ENCODE assay signal across 11 cellular contexts in the genomic region with DNA sequence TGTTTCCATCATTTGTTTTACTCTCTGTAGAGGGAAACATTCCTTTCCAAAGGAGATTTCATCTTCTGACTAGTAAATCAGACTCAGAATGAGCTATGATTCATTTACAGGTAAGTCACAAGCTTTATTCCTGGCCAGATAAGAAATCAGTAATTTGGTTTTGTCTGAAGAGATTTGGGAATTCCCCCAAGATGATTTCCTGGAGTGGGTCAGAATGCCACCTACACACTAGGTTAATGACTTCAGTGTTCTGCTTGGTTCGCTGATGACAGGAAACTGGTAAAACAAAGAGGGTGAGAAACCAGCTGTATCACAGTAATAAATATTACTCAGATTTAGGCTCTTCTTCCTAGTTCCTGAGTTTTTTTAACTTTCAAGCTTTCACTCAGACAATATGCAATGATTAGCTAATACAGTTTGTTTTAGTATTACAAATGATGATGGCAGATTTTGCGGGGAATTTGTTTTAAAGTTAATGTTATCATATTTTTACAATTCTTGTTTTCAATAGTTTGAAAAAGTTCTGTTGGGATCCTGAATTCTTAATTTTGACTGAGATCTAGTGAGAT. TPM values are rescaled to one million over a fixed set of nuclear protein-coding genes. Genes with fewer than 3 reads are reported as not detected.
A peak's percentile ranks its signal among the peaks of the same experiment; 100 is the strongest.
DNase-seq lines count a peak whose midpoint lies in the region; ATAC-seq and TF ChIP-seq lines count a peak whose summit lies in the region.
"Had no signal": no experiment of that assay in that cellular context is flagged by ENCODE, and none has a peak within 500 bp of the region (broad histone marks: within the 10 kb centered on the region; RNA-seq: fewer than 3 reads in every experiment).

No MANE protein-coding gene starts in this region.

- H3K4me1 ChIP-seq in suprapubic skin (no peaks in the 10 kb centered on the region), SK-N-SH (ENCODE audit: control insufficient read depth in 1 of 2, insufficient read depth in 2 of 2, low read depth in 1 of 2, low read length in 1 of 2) (no peaks in the 10 kb centered on the region)
- H3K4me1 ChIP-seq: tibial artery had no signal

- CTCF ChIA-PET in SK-N-SH (lab: Yijun Ruan, JAX), result interaction anchor here (0.6 kb wide), 2 partner anchors 24 to 505 kb away, joined by 3 read pairs; no protein-coding TSS in a partner anchor

- WGBS in suprapubic skin, result 52% methylated on average over 2 of the region's 2 CpGs
- 7% methylated on average over 2 of the region's 2 CpGs for WGBS in SK-N-SH (ENCODE audit: low lambda C conversion rate)

- H4K20me1 ChIP-seq in SK-N-SH (ENCODE audit: insufficient read depth), result no peaks in the 10 kb centered on the region

- H3K27me3 ChIP-seq in suprapubic skin (no peaks in the 10 kb centered on the region), SK-N-SH (ENCODE audit: insufficient read depth) (no peaks in the 10 kb centered on the region)
- H3K27me3 ChIP-seq: tibial artery had no signal

- no peak for TF ChIP-seq POLR2A in suprapubic skin (IDR thresholded peaks at IDR 0.05)

- TF ChIP-seq RAD21 in SK-N-SH (IDR thresholded peaks at IDR 0.05; ENCODE audit: low read length), result no peak

- no peaks in the 10 kb centered on the region for H3K79me2 ChIP-seq in SK-N-SH (ENCODE audit: insufficient read depth)

- H3K9ac ChIP-seq in SK-N-SH, result no peak overlapping the region

- H3K27ac ChIP-seq in suprapubic skin, result no peak overlapping the region
- H3K27ac ChIP-seq in SK-N-SH (ENCODE audit: low read depth in 2 of 2, low read length in 1 of 2), result no peak overlapping the region
- H3K27ac ChIP-seq: tibial artery had no signal

- no peak for TF ChIP-seq CTCF in suprapubic skin (IDR thresholded peaks at IDR 0.05)
- TF ChIP-seq CTCF in SK-N-SH (IDR thresholded peaks at IDR 0.05), result no peak

- H3K4me2 ChIP-seq in SK-N-SH, result no peak overlapping the region

- H3K9me2 ChIP-seq in SK-N-SH, result no peaks in the 10 kb centered on the region

- H3K4me3 ChIP-seq in suprapubic skin (no peak overlapping the region), SK-N-SH (ENCODE audit: low read depth in 2 of 2, low read length in 1 of 2) (no peak overlapping the region)
- H3K4me3 ChIP-seq: tibial artery had no signal

- POLR2A ChIA-PET in SK-N-SH (lab: Yijun Ruan, JAX), result no interaction called here

- no peaks in the 10 kb centered on the region for H3K36me3 ChIP-seq in suprapubic skin
- H3K36me3 ChIP-seq in SK-N-SH (replicated peaks in 1 of 2; ENCODE audit: control insufficient read depth in 1 of 2, insufficient read depth in 2 of 2, low read length in 1 of 2), result no peaks in the 10 kb centered on the region
- H3K36me3 ChIP-seq: tibial artery had no signal

- no peak overlapping the region for H2AFZ ChIP-seq in SK-N-SH (ENCODE audit: low read depth)

- no peaks in the 10 kb centered on the region for H3K9me3 ChIP-seq in suprapubic skin
- H3K9me3 ChIP-seq in SK-N-SH, result no peaks in the 10 kb centered on the region
- H3K9me3 ChIP-seq: tibial artery had no signal

- peak; percentile 10 for DNase-seq in left kidney (ENCODE audit: low read depth, low spot score)
- no peak for DNase-seq in suprapubic skin (ENCODE audit: low spot score in 2 of 2)
- no peak for DNase-seq in SK-N-SH
- no peak for DNase-seq in DMS153 (lab: John Stamatoyannopoulos, UW)
- no peak for DNase-seq in iPS-NIHi11 (ENCODE audit: low spot score)
- DNase-seq: hypothalamus, NCI-H1092, tibial artery had no signal

- ATAC-seq in GM18870 (IDR thresholded peaks at IDR 0.05; ENCODE audit: unreplicated experiment) (peak; percentile 99), GM21723 (IDR thresholded peaks at IDR 0.05; ENCODE audit: unreplicated experiment) (peak; percentile 96), HG03469 (IDR thresholded peaks at IDR 0.05; ENCODE audit: unreplicated experiment) (peak; percentile 99)

- H3F3A ChIP-seq in SK-N-SH (replicated peaks; ENCODE audit: insufficient read depth), result no peaks in the 10 kb centered on the region

- TF ChIP-seq EP300 in suprapubic skin (IDR thresholded peaks at IDR 0.05) (no peak), SK-N-SH (IDR thresholded peaks at IDR 0.05; ENCODE audit: borderline replicate concordance in 1 of 2, low read depth in 1 of 2, low read length in 1 of 2) (no peak)

TF ChIP-seq in SK-N-SH, 30 proteins besides CTCF, POLR2A, EP300 and RAD21:
- TF ChIP-seq TAF1 (IDR thresholded peaks at IDR 0.05; ENCODE audit: borderline replicate concordance, low read depth, low read length) (no peak), MEF2A (IDR thresholded peaks at IDR 0.05; ENCODE audit: borderline replicate concordance, low read depth) (no peak), RXRA (IDR thresholded peaks at IDR 0.05; ENCODE audit: borderline replicate concordance, low read depth) (no peak), CHD2 (IDR thresholded peaks at IDR 0.05; ENCODE audit: low read length, partially characterized antibody) (no peak), FOXJ3 (CRISPR knock-in tag; IDR thresholded peaks at IDR 0.05) (no peak), SIN3A (IDR thresholded peaks at IDR 0.05; ENCODE audit: borderline replicate concordance, low read depth, low read length) (no peak), MXI1 (IDR thresholded peaks at IDR 0.05; ENCODE audit: low read depth, low read length) (no peak)
- TF ChIP-seq, protein P1, sequence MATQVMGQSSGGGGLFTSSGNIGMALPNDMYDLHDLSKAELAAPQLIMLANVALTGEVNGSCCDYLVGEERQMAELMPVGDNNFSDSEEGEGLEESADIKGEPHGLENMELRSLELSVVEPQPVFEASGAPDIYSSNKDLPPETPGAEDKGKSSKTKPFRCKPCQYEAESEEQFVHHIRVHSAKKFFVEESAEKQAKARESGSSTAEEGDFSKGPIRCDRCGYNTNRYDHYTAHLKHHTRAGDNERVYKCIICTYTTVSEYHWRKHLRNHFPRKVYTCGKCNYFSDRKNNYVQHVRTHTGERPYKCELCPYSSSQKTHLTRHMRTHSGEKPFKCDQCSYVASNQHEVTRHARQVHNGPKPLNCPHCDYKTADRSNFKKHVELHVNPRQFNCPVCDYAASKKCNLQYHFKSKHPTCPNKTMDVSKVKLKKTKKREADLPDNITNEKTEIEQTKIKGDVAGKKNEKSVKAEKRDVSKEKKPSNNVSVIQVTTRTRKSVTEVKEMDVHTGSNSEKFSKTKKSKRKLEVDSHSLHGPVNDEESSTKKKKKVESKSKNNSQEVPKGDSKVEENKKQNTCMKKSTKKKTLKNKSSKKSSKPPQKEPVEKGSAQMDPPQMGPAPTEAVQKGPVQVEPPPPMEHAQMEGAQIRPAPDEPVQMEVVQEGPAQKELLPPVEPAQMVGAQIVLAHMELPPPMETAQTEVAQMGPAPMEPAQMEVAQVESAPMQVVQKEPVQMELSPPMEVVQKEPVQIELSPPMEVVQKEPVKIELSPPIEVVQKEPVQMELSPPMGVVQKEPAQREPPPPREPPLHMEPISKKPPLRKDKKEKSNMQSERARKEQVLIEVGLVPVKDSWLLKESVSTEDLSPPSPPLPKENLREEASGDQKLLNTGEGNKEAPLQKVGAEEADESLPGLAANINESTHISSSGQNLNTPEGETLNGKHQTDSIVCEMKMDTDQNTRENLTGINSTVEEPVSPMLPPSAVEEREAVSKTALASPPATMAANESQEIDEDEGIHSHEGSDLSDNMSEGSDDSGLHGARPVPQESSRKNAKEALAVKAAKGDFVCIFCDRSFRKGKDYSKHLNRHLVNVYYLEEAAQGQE (IDR thresholded peaks at IDR 0.05; ENCODE audit: low read depth, low read length), result no peak
- TF ChIP-seq, protein P2, sequence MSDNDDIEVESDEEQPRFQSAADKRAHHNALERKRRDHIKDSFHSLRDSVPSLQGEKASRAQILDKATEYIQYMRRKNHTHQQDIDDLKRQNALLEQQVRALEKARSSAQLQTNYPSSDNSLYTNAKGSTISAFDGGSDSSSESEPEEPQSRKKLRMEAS (IDR thresholded peaks at IDR 0.05; ENCODE audit: low read depth), result no peak

RNA-seq across cellular contexts. Expression of a gene that starts 8.3 kb away (rescaled TPM):
- total RNA-seq in suprapubic skin, result not detected
- polyA plus RNA-seq in SK-N-SH (2012; rRNA removed), result not detected in 2 replicates
- polyA plus RNA-seq in SK-N-SH (2012; cell fraction: cytosol; rRNA removed), result not detected in 2 replicates
- polyA plus RNA-seq in SK-N-SH (2012; cell fraction: nucleus; rRNA removed), result not detected in 2 replicates

RNA-seq across cellular contexts. Expression of a gene that starts 44.3 kb away (rescaled TPM):
- total RNA-seq in suprapubic skin, result 10 to 100 TPM in 2 of 4 donors, 1 to 10 TPM in 2; 3.4 to 13.5 (median 7.1) TPM
- not detected in 2 replicates for polyA plus RNA-seq in SK-N-SH (2012; rRNA removed)
- polyA plus RNA-seq in SK-N-SH (2012; cell fraction: cytosol; rRNA removed), result not detected in 2 replicates
- not detected in 2 replicates for polyA plus RNA-seq in SK-N-SH (2012; cell fraction: nucleus; rRNA removed)
